In the genomic region with DNA sequence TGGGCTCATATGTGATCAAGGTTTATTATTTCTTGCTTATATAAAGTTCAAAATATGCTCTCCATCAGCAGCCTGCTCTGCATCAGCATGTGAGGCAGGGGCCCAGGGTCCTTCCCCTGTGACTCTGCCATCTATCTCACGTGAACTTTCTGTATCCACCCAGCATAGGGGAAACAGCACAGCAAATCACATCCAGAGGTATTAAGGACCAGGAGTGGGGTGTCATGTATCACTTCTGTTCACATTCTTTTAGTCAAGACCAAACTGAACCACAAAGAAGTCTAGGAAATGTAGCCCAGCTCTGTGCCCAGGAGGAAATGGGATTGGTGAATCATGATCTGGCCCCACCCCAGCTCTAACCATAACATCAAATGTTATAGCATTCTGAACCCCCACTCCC, we compare ENCODE assay signal across 30 cellular contexts.
"Had no signal": no experiment of that assay in that cellular context is flagged by ENCODE, and none has a peak within 500 bp of the region (broad histone marks: within the 10 kb centered on the region; RNA-seq: fewer than 3 reads in every experiment).

No MANE protein-coding gene starts in this region.

- H3K36me3 ChIP-seq: heart right ventricle, left ventricle myocardium inferior, neural progenitor cell, neutrophil, right lobe of liver, suprapubic skin, thoracic aorta, tibial artery, upper lobe of right lung had no signal

- H3K4me3 ChIP-seq: heart right ventricle, left ventricle myocardium inferior, lung, mucosa of descending colon, neural progenitor cell, psoas muscle, right lobe of liver, skin epidermis, suprapubic skin, thoracic aorta, tibial artery, upper lobe of right lung had no signal

- H3K27ac Mint-ChIP-seq: immature natural killer cell; memory B cell; naive thymus-derived CD4-positive, alpha-beta T cell; nephron progenitor cell; neural progenitor cell; stimulated activated naive CD8-positive, alpha-beta T cell treated with anti-CD3 and anti-CD28 coated beads, Interleukin-15, Interleukin-2, amounts not matched to agents 100 ng/mL and 50 ng/mL, for 24 hours had no signal

- H3K9me3 Mint-ChIP-seq: memory B cell had no signal

- DNase-seq: heart right ventricle; hippocampal formation; immature natural killer cell; kidney; left colon; left ventricle myocardium inferior; midbrain; mucosa of descending colon; naive thymus-derived CD4-positive, alpha-beta T cell; nephron progenitor cell; occipital lobe; psoas muscle; right lobe of liver; stimulated activated CD4-positive, alpha-beta T cell treated with anti-CD3 and anti-CD28 coated beads, Interleukin-12 subunit alpha, Interleukin-12 subunit beta, amount 100 ng/mL, for 4 hours; stimulated activated CD4-positive, alpha-beta T cell treated with anti-CD3 and anti-CD28 coated beads, Interleukin-15, amount 100 ng/mL, for 24 hours; stimulated activated CD4-positive, alpha-beta T cell treated with anti-CD3 and anti-CD28 coated beads, Interleukin-2, amount 100 ng/mL, for 24 hours; stimulated activated CD4-positive, alpha-beta T cell treated with anti-CD3 and anti-CD28 coated beads, Interleukin-4, amount 100 ng/mL, for 1 hour; stimulated activated naive CD4-positive, alpha-beta T cell; tibial artery; trophoblast cell; upper lobe of right lung had no signal

- H3K4me2 ChIP-seq: neural progenitor cell had no signal

- H3K4me3 Mint-ChIP-seq: immature natural killer cell; memory B cell; naive thymus-derived CD4-positive, alpha-beta T cell; nephron progenitor cell; neural progenitor cell; stimulated activated naive CD8-positive, alpha-beta T cell treated with anti-CD3 and anti-CD28 coated beads, Interleukin-15, Interleukin-2, amounts not matched to agents 100 ng/mL and 50 ng/mL, for 24 hours had no signal

- H3K27me3 ChIP-seq: heart right ventricle, neural progenitor cell, neutrophil, right lobe of liver, suprapubic skin, tibial artery, upper lobe of right lung had no signal

- H3K79me2 ChIP-seq: parathyroid adenoma had no signal

- H3K4me1 ChIP-seq: neural progenitor cell, parathyroid adenoma, suprapubic skin, tibial artery had no signal

- H2AFZ ChIP-seq: neural progenitor cell, parathyroid adenoma had no signal

- H3K9ac ChIP-seq: neural progenitor cell, parathyroid adenoma had no signal

- H3K36me3 Mint-ChIP-seq: immature natural killer cell; memory B cell; naive thymus-derived CD4-positive, alpha-beta T cell; neural progenitor cell had no signal

- H3K9me3 ChIP-seq: mucosa of descending colon, neutrophil, right lobe of liver, suprapubic skin, thoracic aorta, upper lobe of right lung had no signal

- ATAC-seq: heart right ventricle; left colon; mucosa of descending colon; naive thymus-derived CD4-positive, alpha-beta T cell; psoas muscle; right lobe of liver; upper lobe of right lung had no signal

- H3K27ac ChIP-seq: heart right ventricle, left ventricle myocardium inferior, neural progenitor cell, neutrophil, parathyroid adenoma, psoas muscle, right lobe of liver, skin epidermis, suprapubic skin, thoracic aorta, tibial artery, upper lobe of right lung had no signal

- H3K4me1 Mint-ChIP-seq: immature natural killer cell; memory B cell; naive thymus-derived CD4-positive, alpha-beta T cell; neural progenitor cell had no signal
